Comparison of ENCODE assay signal across 27 cellular contexts in the genomic region with DNA sequence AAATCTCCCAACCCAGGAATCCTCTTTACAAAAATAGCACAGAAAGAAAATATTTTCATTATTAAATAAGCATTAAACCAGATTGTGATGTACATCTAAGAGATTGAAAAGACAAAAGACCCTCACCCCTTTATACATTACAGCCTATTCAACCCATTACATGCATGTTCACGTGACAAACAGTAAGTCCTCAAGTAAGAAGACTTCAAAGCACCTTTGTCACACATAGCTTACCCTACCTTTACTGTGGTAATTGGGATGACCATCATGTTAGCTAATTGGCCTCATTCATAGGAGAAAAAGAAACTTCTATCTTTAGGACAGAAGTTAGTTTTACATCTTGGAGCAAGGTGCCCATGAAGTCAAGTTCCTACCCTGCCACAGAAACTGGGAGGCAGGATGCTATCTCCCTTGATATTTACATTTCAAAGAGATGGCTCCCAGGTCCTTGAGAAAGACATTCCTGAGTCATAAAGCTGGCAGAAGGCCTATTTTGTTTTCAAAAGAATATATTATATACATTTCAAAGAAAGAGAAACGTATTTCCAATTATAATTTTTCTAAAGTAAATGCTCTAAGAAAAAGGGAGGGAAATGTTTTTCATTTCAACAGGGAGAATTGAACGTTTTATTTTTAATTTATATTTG. TPM values are rescaled to one million over a fixed set of nuclear protein-coding genes. Genes with fewer than 3 reads are reported as not detected.
DNase-seq lines count a peak whose midpoint lies in the region; ATAC-seq, FAIRE-seq and TF ChIP-seq lines count a peak whose summit lies in the region.
"Had no signal": no experiment of that assay in that cellular context is flagged by ENCODE, and none has a peak within 500 bp of the region (broad histone marks: within the 10 kb centered on the region; RNA-seq: fewer than 3 reads in every experiment).

No MANE protein-coding gene starts in this region.

- H3K4me3 ChIP-seq in GM23338 (peak overlapping the region; percentile 14), PC-3 (ENCODE audit: low read length) (no peak overlapping the region), H1 (ENCODE audit: extremely low read depth in 1 of 4, insufficient read depth in 2 of 4, low read depth in 3 of 4, low read length in 4 of 4) (peak overlapping the region in 1 of 4 experiments; percentile 45; a peak in 2 of 8 replicates), keratinocyte (ENCODE audit: control insufficient read depth in 2 of 3, extremely low read depth in 1 of 3, insufficient read depth in 2 of 3, low read depth in 1 of 3, low read length in 3 of 3) (no peak overlapping the region)
- H3K4me3 ChIP-seq: lung, right lobe of liver, tibial artery had no signal

- no peaks in the 10 kb centered on the region for H3K9me2 ChIP-seq in GM23338 (ENCODE audit: insufficient read depth)
- no peaks in the 10 kb centered on the region for H3K9me2 ChIP-seq in PC-3 (replicated peaks; ENCODE audit: low read length)

- no peak overlapping the region for H2AK5ac ChIP-seq in H1 (ENCODE audit: low read depth, low read length)

- TF ChIP-seq CTCF in GM23338 (conservative IDR thresholded peaks at IDR 0.05; ENCODE audit: low read depth in 2 of 2), result no peak
- TF ChIP-seq CTCF in PC-3 (conservative IDR thresholded peaks at IDR 0.05; ENCODE audit: low read depth, low read length), result no peak
- TF ChIP-seq CTCF in H1 (IDR thresholded peaks at IDR 0.05; ENCODE audit: control extremely low read depth in 1 of 3, insufficient read depth in 1 of 3, low read depth in 1 of 3, low read length in 3 of 3), result no peak
- TF ChIP-seq CTCF in keratinocyte (optimal IDR thresholded peaks at IDR 0.05 in 1 of 3, IDR thresholded peaks at IDR 0.05 in 1 of 3, conservative IDR thresholded peaks at IDR 0.05 in 1 of 3; ENCODE audit: extremely low read depth in 1 of 3, insufficient read depth in 2 of 3, low read length in 3 of 3), result no peak

- CTCF ChIA-PET in PC-3 (lab: Charles Lee), result no interaction called here
- CTCF ChIA-PET in H1 (lab: Charles Lee; ENCODE audit: partially characterized antibody), result interaction anchor here (0.6 kb wide), 1 partner anchor 48 kb away, joined by 3 read pairs; the partner anchor contains the start of gene GNAI1

- peak overlapping the region; percentile 81; the same call in 1 of the 2 replicates for H2BK12ac ChIP-seq in H1 (ENCODE audit: low read depth, low read length)

- POLR2A ChIA-PET in PC-3 (lab: Charles Lee; ENCODE audit: unreplicated experiment), result no interaction called here
- POLR2A ChIA-PET in H1 (lab: Charles Lee; ENCODE audit: partially characterized antibody), result no interaction called here

- DNase-seq in GM23338 (ENCODE audit: low spot score) (peak; percentile 80), PC-3 (peak; percentile 50), H1 (ENCODE audit: low read depth in 1 of 2, low spot score in 2 of 2) (peak in 1 of 2 experiments; percentile 13), keratinocyte (ENCODE audit: low read depth, low spot score) (no peak), head of caudate nucleus (no peak), NCI-H774 (lab: John Stamatoyannopoulos, UW) (no peak), NCI-H345 (lab: John Stamatoyannopoulos, UW) (no peak)
- DNase-seq: activated CD4-positive, alpha-beta T cell treated with anti-CD3 and anti-CD28 coated beads, Interleukin-2, amount 50 U/mL, for 4 hours; activated naive CD4-positive, alpha-beta T cell treated with anti-CD3 and anti-CD28 coated beads, Interleukin-2, amount 50 U/mL, for 16 hours; anterior cingulate cortex; caudate nucleus; hypothalamus; NCI-H1105 treated with DMSO at 0.1 percent for 48 hours; NCI-H2029 treated with DMSO at 0.1 percent for 48 hours; right lobe of liver; stimulated activated naive CD8-positive, alpha-beta T cell treated with anti-CD3 and anti-CD28 coated beads, Interleukin-15, Interleukin-2, amounts not matched to agents 100 U/mL and 50 U/mL, for 24 hours; SW 1271; T1000; tibial artery had no signal

- peaks cover 2% of the 10 kb centered on the region; the same call in 1 of the 2 replicates for H3K23me2 ChIP-seq in H1 (ENCODE audit: low read depth, low read length)

- ATAC-seq in GM23338 (peak; percentile 84), PC-3 (peak; percentile 45; the same call in 1 of the 2 replicates), HG03565 (IDR thresholded peaks at IDR 0.05; ENCODE audit: unreplicated experiment) (no peak)
- ATAC-seq: right lobe of liver; Right ventricle myocardium inferior; stimulated activated naive CD8-positive, alpha-beta T cell treated with anti-CD3 and anti-CD28 coated beads, Interleukin-15, Interleukin-2, amounts not matched to agents 100 U/mL and 50 U/mL, for 24 hours had no signal

- BruUV-seq in PC-3 (replicated peaks; lab: Mats Ljungman, UMichigan), result no TSS peak

- no peaks in the 10 kb centered on the region; the same call in 2 of the 3 replicates for H3K9me3 Mint-ChIP-seq in GM23338
- H3K9me3 Mint-ChIP-seq: neural crest cell had no signal

- H4K8ac ChIP-seq in H1 (ENCODE audit: extremely low read depth, insufficient read depth, low read length), result no peak overlapping the region

- peaks cover 74% of the 10 kb centered on the region for H3K4me1 Mint-ChIP-seq in GM23338
- H3K4me1 Mint-ChIP-seq: CD14-positive monocyte had no signal

- no peaks in the 10 kb centered on the region for H3K79me1 ChIP-seq in H1 (ENCODE audit: low read depth, low read length)

- peaks cover 7% of the 10 kb centered on the region; the same call in 2 of the 3 replicates for H3K36me3 Mint-ChIP-seq in GM23338 (ENCODE audit: low read depth)
- H3K36me3 Mint-ChIP-seq: CD14-positive monocyte, IgD-negative memory B cell had no signal

- H3K23ac ChIP-seq in H1 (ENCODE audit: insufficient read length), result no peak overlapping the region

- peak; percentile 69 for FAIRE-seq in H1 (lab: Jason Lieb, UNC)
- peak; percentile 48 for FAIRE-seq in keratinocyte (lab: Jason Lieb, UNC)

- no peak for TF ChIP-seq RAD21 in H1 (IDR thresholded peaks at IDR 0.05 in 1 of 2, conservative IDR thresholded peaks at IDR 0.05 in 1 of 2; ENCODE audit: low read depth in 2 of 2, low read length in 2 of 2)

- H4K5ac ChIP-seq in H1 (ENCODE audit: insufficient read length, low read depth, low read length), result no peak overlapping the region

- dilution Hi-C loops in keratinocyte (cut with MboI; ENCODE audit: extremely low pct_ligation_motif_present, low sequenced_read_pairs), result no loop called here

- TF ChIP-seq POLR2A in H1 (IDR thresholded peaks at IDR 0.05; ENCODE audit: control extremely low read depth in 1 of 2, low read depth in 2 of 2, low read length in 2 of 2), result no peak

- H3K27me3 Mint-ChIP-seq in GM23338 (ENCODE audit: insufficient read depth, low read depth, poor library complexity), result peaks cover 4% of the 10 kb centered on the region
- H3K27me3 Mint-ChIP-seq: IgD-negative memory B cell had no signal

- peak overlapping the region; percentile 29 for H3K27ac ChIP-seq in GM23338 (ENCODE audit: low read depth)
- H3K27ac ChIP-seq in PC-3 (ENCODE audit: low read length), result no peak overlapping the region
- H3K27ac ChIP-seq in H1 (ENCODE audit: low read depth, low read length), result no peak overlapping the region
- no peak overlapping the region for H3K27ac ChIP-seq in keratinocyte (ENCODE audit: control insufficient read depth, insufficient read depth, low read length)
- H3K27ac ChIP-seq: epithelial cell of prostate, right lobe of liver, tibial artery had no signal

- H2AFZ ChIP-seq in GM23338 (no peak overlapping the region), PC-3 (ENCODE audit: low read length) (no peak overlapping the region), H1 (ENCODE audit: low read length) (no peak overlapping the region), keratinocyte (ENCODE audit: control insufficient read depth, low read length) (no peak overlapping the region)

- H2BK20ac ChIP-seq in H1 (ENCODE audit: low read length), result no peak overlapping the region

- peak overlapping the region; percentile 57; the same call in 1 of the 2 replicates for H3K18ac ChIP-seq in H1 (ENCODE audit: extremely low read depth, low read length)

- H3K36me3 ChIP-seq in GM23338 (ENCODE audit: insufficient read depth) (no peaks in the 10 kb centered on the region), PC-3 (ENCODE audit: low read depth, low read length) (no peaks in the 10 kb centered on the region), H1 (ENCODE audit: control insufficient read depth in 2 of 4, insufficient read depth in 4 of 4, low read length in 3 of 4) (no peaks in the 10 kb centered on the region; a peak in 1 of 8 replicates), keratinocyte (ENCODE audit: control insufficient read depth in 2 of 2, extremely low read depth in 1 of 2, insufficient read depth in 2 of 2, low read length in 2 of 2) (no peaks in the 10 kb centered on the region)
- H3K36me3 ChIP-seq: right lobe of liver, tibial artery had no signal

- H3K4me2 ChIP-seq in GM23338 (peak overlapping the region; percentile 50), PC-3 (ENCODE audit: low read length) (no peak overlapping the region), H1 (ENCODE audit: insufficient read depth in 1 of 2, low read depth in 2 of 2, low read length in 2 of 2) (peak overlapping the region; percentile 58 to 72), keratinocyte (ENCODE audit: control insufficient read depth, extremely low read depth, insufficient read depth, low read depth, low read length) (no peak overlapping the region)

- peak overlapping the region; percentile 94; the same call in 1 of the 2 replicates for H2BK5ac ChIP-seq in H1 (ENCODE audit: low read depth, low read length)

- H4K20me1 ChIP-seq in GM23338 (replicated peaks; ENCODE audit: insufficient read depth), result no peaks in the 10 kb centered on the region
- no peaks in the 10 kb centered on the region for H4K20me1 ChIP-seq in PC-3 (ENCODE audit: low read length)
- no peaks in the 10 kb centered on the region for H4K20me1 ChIP-seq in H1 (replicated peaks in 1 of 2; ENCODE audit: control insufficient read depth in 1 of 2, insufficient read depth in 2 of 2, low read length in 2 of 2)
- peaks cover 9% of the 10 kb centered on the region for H4K20me1 ChIP-seq in keratinocyte (ENCODE audit: control insufficient read depth, extremely low read depth, insufficient read depth, low read length)

- no peak overlapping the region for H3K56ac ChIP-seq in H1 (replicated peaks; ENCODE audit: insufficient read length, low read depth, low read length)

- peak overlapping the region; percentile 51; the same call in 2 of the 3 replicates for H3K4me3 Mint-ChIP-seq in GM23338
- H3K4me3 Mint-ChIP-seq: CD14-positive monocyte, IgD-negative memory B cell, neural crest cell had no signal

- H3K27ac Mint-ChIP-seq in GM23338, result no peak overlapping the region
- H3K27ac Mint-ChIP-seq: CD14-positive monocyte, IgD-negative memory B cell had no signal

- H3K9me1 ChIP-seq in keratinocyte (ENCODE audit: control insufficient read depth, extremely low read depth, insufficient read depth, low read length), result no peaks in the 10 kb centered on the region

- intact Hi-C loops in PC-3 (cut with micrococcal nuclease) (no loop called here), head of caudate nucleus (cut with DNase I) (loop anchor here (10.0 kb wide), 1 partner anchor 48 kb away; the partner anchor contains the start of gene GNAI1)

- WGBS in H1 (ENCODE audit: extremely low coverage in 1 of 2, insufficient coverage in 1 of 2, insufficient read length in 1 of 2, insufficient replicate concordance in 2 of 2, low coverage in 1 of 2, low lambda C conversion rate in 2 of 2, missing lambda C conversion rate in 1 of 2), 2 experiments, result 9% methylated on average over 3 of the region's 3 CpGs; no CpG with 5 or more reads in 1 of the 2 experiments

- no peak for TF ChIP-seq EP300 in H1 (IDR thresholded peaks at IDR 0.05; ENCODE audit: borderline replicate concordance in 1 of 2, low read depth in 2 of 2, low read length in 2 of 2)

- no peak overlapping the region for H3K4ac ChIP-seq in H1 (replicated peaks; ENCODE audit: insufficient read length, low read depth, low read length)

- H4K91ac ChIP-seq in H1 (replicated peaks; ENCODE audit: insufficient read length, low read length), result no peak overlapping the region

- H2BK15ac ChIP-seq in H1 (ENCODE audit: low read length), result peak overlapping the region; percentile 33; the same call in 1 of the 2 replicates

- H3K9ac ChIP-seq in PC-3 (ENCODE audit: low read length) (no peak overlapping the region), H1 (replicated peaks in 1 of 4; ENCODE audit: extremely low read depth in 1 of 4, low read depth in 3 of 4, low read length in 3 of 4) (no peak overlapping the region), keratinocyte (ENCODE audit: control insufficient read depth, extremely low read depth, insufficient read depth, low read length) (no peak overlapping the region)

- H3K9me3 ChIP-seq in PC-3 (ENCODE audit: low read length) (no peaks in the 10 kb centered on the region), H1 (ENCODE audit: insufficient read depth in 2 of 2, low read depth in 1 of 2, low read length in 1 of 2) (no peaks in the 10 kb centered on the region), keratinocyte (ENCODE audit: control insufficient read depth, low read depth, low read length) (no peaks in the 10 kb centered on the region)
- H3K9me3 ChIP-seq: right lobe of liver had no signal

- H3K14ac ChIP-seq in H1 (ENCODE audit: insufficient read length), result no peak overlapping the region

- H3K27me3 ChIP-seq in GM23338 (ENCODE audit: insufficient read depth) (no peaks in the 10 kb centered on the region), PC-3 (ENCODE audit: low read length) (no peaks in the 10 kb centered on the region), H1 (replicated peaks in 1 of 4; ENCODE audit: control insufficient read depth in 3 of 4, extremely low read depth in 1 of 4, insufficient read depth in 3 of 4, low read length in 3 of 4) (peaks cover 0 to 1% (median 0%) of the 10 kb centered on the region in 4 experiments; a peak in 1 of 7 replicates), keratinocyte (ENCODE audit: control insufficient read depth, extremely low read depth, insufficient read depth, low read length) (no peaks in the 10 kb centered on the region)
- H3K27me3 ChIP-seq: right lobe of liver, tibial artery had no signal

- H3K4me1 ChIP-seq in GM23338 (ENCODE audit: insufficient read depth) (peaks cover 56% of the 10 kb centered on the region), PC-3 (ENCODE audit: insufficient read depth, low read length) (peaks cover 7% of the 10 kb centered on the region; the same call in 1 of the 2 replicates), H1 (replicated peaks in 1 of 4; ENCODE audit: control insufficient read depth in 3 of 4, insufficient read depth in 4 of 4, low read length in 3 of 4) (peaks cover 0 to 43% (median 27%) of the 10 kb centered on the region in 4 experiments), keratinocyte (ENCODE audit: control insufficient read depth, extremely low read depth, insufficient read depth, low read length) (peaks cover 4% of the 10 kb centered on the region)

- no peak overlapping the region for H2BK120ac ChIP-seq in H1 (replicated peaks; ENCODE audit: low read depth, low read length)

- H3F3A ChIP-seq in GM23338 (replicated peaks; ENCODE audit: low read depth), result no peaks in the 10 kb centered on the region; the same call in 1 of the 2 replicates
- H3F3A ChIP-seq in PC-3 (ENCODE audit: low read length, unreplicated experiment), result no peaks in the 10 kb centered on the region

- peaks cover 75% of the 10 kb centered on the region for H3K79me2 ChIP-seq in GM23338 (replicated peaks; ENCODE audit: insufficient read depth)
- H3K79me2 ChIP-seq in PC-3 (ENCODE audit: low read length), result peaks cover 8% of the 10 kb centered on the region
- H3K79me2 ChIP-seq in H1 (ENCODE audit: control insufficient read depth in 1 of 2, insufficient read depth in 2 of 2, low read length in 2 of 2), result peaks cover 0 to 75% of the 10 kb centered on the region in 2 experiments; a peak in 2 of 4 replicates
- peaks cover 95% of the 10 kb centered on the region for H3K79me2 ChIP-seq in keratinocyte (ENCODE audit: control insufficient read depth, insufficient read depth, low read length)

RNA-seq across cellular contexts. Expression of gene GNAI1, which starts 48.1 kb away (rescaled TPM):
- 26.8 and 31.3 TPM in 2 replicates for total RNA-seq in GM23338 (2014; rRNA removed; shearing (Covaris generic))
- polyA plus RNA-seq in GM23338 (2016; fragmentation: Nextera tagmentation; extraction: Ambion mirVana), result 35.2 and 36.9 TPM in 2 replicates
- total RNA-seq in PC-3 (2014; rRNA removed), result 16.9 and 19.6 TPM in 2 replicates
- total RNA-seq in H1 (2021; fragmentation: NEBNext Ultra II Directional; extraction: Animal tissue kit (Norgen Biotek cat#: 25700)), result 20.0 and 29.5 TPM in 2 replicates
- polyA plus RNA-seq in H1 (2011; rRNA removed), result 6.0 and 8.0 TPM in 2 replicates
- polyA plus RNA-seq in H1 (2011; cell fraction: cytosol; rRNA removed), result 11.8 TPM
- polyA plus RNA-seq in H1 (2011; cell fraction: nucleus; rRNA removed), result 4.0 TPM
- polyA plus RNA-seq in H1 (2012, experiment 1 of 2), result 14.7 to 32.5 TPM (median 22.2 TPM) in 4 replicates
- 2.0 TPM for polyA plus RNA-seq in H1 (2012, experiment 2 of 2)
- 9.1 TPM for polyA plus RNA-seq in H1 (2013, experiment 1 of 2)
- 9.5 TPM for polyA plus RNA-seq in H1 (2013, experiment 2 of 2)
- 12.9 and 17.8 TPM in 2 replicates for polyA minus RNA-seq in H1 (2011; rRNA and poly(A)+ RNA removed)
- 11.2 TPM for polyA minus RNA-seq in H1 (2011; cell fraction: cytosol; rRNA and poly(A)+ RNA removed)
- polyA minus RNA-seq in H1 (2011; cell fraction: nucleus; rRNA and poly(A)+ RNA removed), result 28.9 TPM
- polyA plus RNA-seq in keratinocyte, result 41.7 to 84.1 TPM (median 56.9 TPM) in 3 replicates
- polyA plus RNA-seq in keratinocyte (2011; ENCODE audit: low read depth), result 234 TPM
- 31.0 and 75.0 TPM in 2 replicates for polyA plus RNA-seq in keratinocyte (2011; cell fraction: cytosol; rRNA removed)
- 74.0 and 79.8 TPM in 2 replicates for polyA plus RNA-seq in keratinocyte (2011; cell fraction: nucleus; rRNA removed)
- polyA plus RNA-seq in keratinocyte (2012; ENCODE audit: low replicate concordance), result 56.1 and 146 TPM in 2 replicates
- 6.2 to 56.0 TPM (median 42.7 TPM) in 3 replicates for polyA minus RNA-seq in keratinocyte
- 33.4 TPM for polyA minus RNA-seq in keratinocyte (2011; cell fraction: cytosol; rRNA and poly(A)+ RNA removed)
- 29.4 and 65.7 TPM in 2 replicates for polyA minus RNA-seq in keratinocyte (2011; cell fraction: nucleus; rRNA and poly(A)+ RNA removed)
- total RNA-seq: OCI-LY7 had no signal

Comparison
In these comparisons a context has a peak if more than half of its experiments do, and no peak if none do; other contexts are left out.
1. DNase-seq: peak in GM23338 (single experiment) and PC-3 (single experiment); none in keratinocyte (single experiment), head of caudate nucleus (0 of 42), NCI-H774 (single experiment) and NCI-H345 (single experiment).
2. H3K4me2 ChIP-seq: peak in GM23338 (single experiment) and H1 (2 of 2); none in PC-3 (single experiment) and keratinocyte (single experiment).